ENCODE assay signal across 19 cellular contexts in the genomic region with DNA sequence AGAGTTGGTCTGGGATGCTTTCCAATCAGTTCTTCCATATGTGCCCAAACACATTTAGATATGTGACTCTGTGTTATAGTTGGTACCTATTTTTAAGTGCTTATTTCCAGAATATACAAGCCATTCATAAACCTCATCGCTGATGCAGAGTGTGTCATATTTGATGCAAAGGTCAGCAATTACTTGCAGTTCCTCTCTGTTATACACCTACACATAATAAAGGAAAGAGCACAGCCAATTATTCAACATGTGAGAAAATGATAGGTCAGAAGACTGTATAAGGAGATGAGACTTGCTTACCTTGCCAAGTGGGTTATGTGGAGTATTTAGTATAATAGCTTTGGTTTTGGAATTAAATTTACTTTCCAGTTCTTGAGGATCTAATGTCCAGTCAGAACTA.
"Had no signal": no experiment of that assay in that cellular context is flagged by ENCODE, and none has a peak within 500 bp of the region (broad histone marks: within the 10 kb centered on the region; RNA-seq: fewer than 3 reads in every experiment).

No MANE protein-coding gene starts in this region.

- H3K9me3 Mint-ChIP-seq: naive thymus-derived CD8-positive, alpha-beta T cell; neural crest cell had no signal

- H3K4me1 ChIP-seq: gastrocnemius medialis, heart right ventricle, stomach, transverse colon had no signal

- H3K27ac ChIP-seq: coronary artery, gastrocnemius medialis, heart right ventricle, stomach, thoracic aorta, transverse colon had no signal

- DNase-seq: effector CD4-positive, alpha-beta T cell; gastrocnemius medialis; heart right ventricle; hypothalamus; islet precursor cell; mucosa of descending colon; naive thymus-derived CD8-positive, alpha-beta T cell; right cardiac atrium; stimulated activated CD4-positive, alpha-beta T cell treated with anti-CD3 and anti-CD28 coated beads, Interleukin-2, amount 100 ng/mL, for 48 hours; stomach; substantia nigra; transverse colon had no signal

- H3K4me3 Mint-ChIP-seq: naive thymus-derived CD8-positive, alpha-beta T cell; neural crest cell had no signal

- H3K27ac Mint-ChIP-seq: naive thymus-derived CD8-positive, alpha-beta T cell; progenitor cell of endocrine pancreas had no signal

- H3K27me3 ChIP-seq: gastrocnemius medialis, heart right ventricle, stomach, transverse colon had no signal

- H3K27me3 Mint-ChIP-seq: naive thymus-derived CD8-positive, alpha-beta T cell; progenitor cell of endocrine pancreas had no signal

- H3K4me3 ChIP-seq: coronary artery, gastrocnemius medialis, heart right ventricle, mucosa of descending colon, smooth muscle cell, stomach, thoracic aorta, transverse colon had no signal

- ATAC-seq: esophagus mucosa; gastrocnemius medialis; heart right ventricle; left lobe of liver; mucosa of descending colon; naive thymus-derived CD8-positive, alpha-beta T cell; right cardiac atrium had no signal

- H3K9me3 ChIP-seq: gastrocnemius medialis, heart right ventricle, mucosa of descending colon, stomach, thoracic aorta, transverse colon had no signal
